ENCODE assay signal across 1 cellular context in genomic region chr19:8506402-8506957, GRCh38.
TF ChIP-seq lines count a peak whose summit lies in the region.

No MANE protein-coding gene starts in this region.

TF ChIP-seq in HepG2, 621 proteins besides CTCF, POLR2A, EP300 and RAD21:
- TF ChIP-seq ZFP91 (CRISPR knock-in tag; IDR thresholded peaks at IDR 0.05; ENCODE audit: borderline replicate concordance) (peak; percentile 1; the same call in 1 of the 2 replicates), AGO2 (optimal IDR thresholded peaks at IDR 0.05; ENCODE audit: low read depth, low read length) (peak; percentile 67), GPN1 (CRISPR knock-in tag; IDR thresholded peaks at IDR 0.05; ENCODE audit: borderline replicate concordance) (no peak), FLYWCH1 (CRISPR knock-in tag; IDR thresholded peaks at IDR 0.05) (no peak), FOXC1 (CRISPR knock-in tag; IDR thresholded peaks at IDR 0.05; ENCODE audit: borderline replicate concordance) (peak; percentile 13; the same call in 1 of the 2 replicates), TBX2 (CRISPR knock-in tag; IDR thresholded peaks at IDR 0.05; ENCODE audit: borderline replicate concordance) (0 out of 2 replicates have a peak, but pooled peaks have one; percentile 2), SSRP1 (CRISPR knock-in tag; IDR thresholded peaks at IDR 0.05) (0 out of 2 replicates have a peak, but pooled peaks have one; percentile 9), ZNF230 (CRISPR knock-in tag; IDR thresholded peaks at IDR 0.05) (no peak), HNRNPL (IDR thresholded peaks at IDR 0.05; ENCODE audit: low read depth, low read length) (0 out of 2 replicates have a peak, but pooled peaks have one; percentile 2), SNAPC2 (CRISPR knock-in tag; IDR thresholded peaks at IDR 0.05) (no peak), DNMT3B (CRISPR knock-in tag; conservative IDR thresholded peaks at IDR 0.05) (0 out of 2 replicates have a peak, but pooled peaks have one; percentile 16)
- TF ChIP-seq, protein P1, sequence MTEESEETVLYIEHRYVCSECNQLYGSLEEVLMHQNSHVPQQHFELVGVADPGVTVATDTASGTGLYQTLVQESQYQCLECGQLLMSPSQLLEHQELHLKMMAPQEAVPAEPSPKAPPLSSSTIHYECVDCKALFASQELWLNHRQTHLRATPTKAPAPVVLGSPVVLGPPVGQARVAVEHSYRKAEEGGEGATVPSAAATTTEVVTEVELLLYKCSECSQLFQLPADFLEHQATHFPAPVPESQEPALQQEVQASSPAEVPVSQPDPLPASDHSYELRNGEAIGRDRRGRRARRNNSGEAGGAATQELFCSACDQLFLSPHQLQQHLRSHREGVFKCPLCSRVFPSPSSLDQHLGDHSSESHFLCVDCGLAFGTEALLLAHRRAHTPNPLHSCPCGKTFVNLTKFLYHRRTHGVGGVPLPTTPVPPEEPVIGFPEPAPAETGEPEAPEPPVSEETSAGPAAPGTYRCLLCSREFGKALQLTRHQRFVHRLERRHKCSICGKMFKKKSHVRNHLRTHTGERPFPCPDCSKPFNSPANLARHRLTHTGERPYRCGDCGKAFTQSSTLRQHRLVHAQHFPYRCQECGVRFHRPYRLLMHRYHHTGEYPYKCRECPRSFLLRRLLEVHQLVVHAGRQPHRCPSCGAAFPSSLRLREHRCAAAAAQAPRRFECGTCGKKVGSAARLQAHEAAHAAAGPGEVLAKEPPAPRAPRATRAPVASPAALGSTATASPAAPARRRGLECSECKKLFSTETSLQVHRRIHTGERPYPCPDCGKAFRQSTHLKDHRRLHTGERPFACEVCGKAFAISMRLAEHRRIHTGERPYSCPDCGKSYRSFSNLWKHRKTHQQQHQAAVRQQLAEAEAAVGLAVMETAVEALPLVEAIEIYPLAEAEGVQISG (CRISPR knock-in tag; IDR thresholded peaks at IDR 0.05) = 0 out of 2 replicates have a peak, but pooled peaks have one; percentile 4
